Comparison of ENCODE assay signal across 8 cellular contexts in genomic region chr2:207330912-207331311, GRCh38.
DNase-seq lines count a peak whose midpoint lies in the region; ATAC-seq and TF ChIP-seq lines count a peak whose summit lies in the region.

No MANE protein-coding gene starts in this region.

- intact Hi-C loops in posterior cingulate gyrus (cut with DNase I): no loop called here

- H3K9me3 Mint-ChIP-seq in activated naive CD4-positive, alpha-beta T cell treated with anti-CD3 and anti-CD28 coated beads, Interleukin-2, amount 50 U/mL, for 72 hours: peaks cover 0 to 4% of the 10 kb centered on the region in 2 donors

- no peaks in the 10 kb centered on the region for H3K36me3 ChIP-seq in MG63

- H3K36me3 Mint-ChIP-seq in activated naive CD4-positive, alpha-beta T cell treated with anti-CD3 and anti-CD28 coated beads, Interleukin-2, amount 50 U/mL, for 72 hours: peaks cover 0 to 23% of the 10 kb centered on the region in 2 donors

- H3K4me3 ChIP-seq in MG63: no peak overlapping the region

- ATAC-seq in GM18505 (IDR thresholded peaks at IDR 0.05; ENCODE audit: unreplicated experiment) (peak; percentile 64), GM21786 (IDR thresholded peaks at IDR 0.05; ENCODE audit: unreplicated experiment) (peak; percentile 56)
- peak; percentile 88 to 92 for ATAC-seq in activated naive CD4-positive, alpha-beta T cell treated with anti-CD3 and anti-CD28 coated beads, Interleukin-2, amount 50 U/mL, for 72 hours

- peak overlapping the region; percentile 79 to 93 for H3K27ac Mint-ChIP-seq in activated naive CD4-positive, alpha-beta T cell treated with anti-CD3 and anti-CD28 coated beads, Interleukin-2, amount 50 U/mL, for 72 hours

- DNase-seq in MG63: peak; percentile 82
- peak; percentile 59 to 74 for DNase-seq in activated naive CD4-positive, alpha-beta T cell treated with anti-CD3 and anti-CD28 coated beads, Interleukin-2, amount 50 U/mL, for 72 hours (ENCODE audit: low spot score in 2 of 2)
- peak; percentile 86 for DNase-seq in non-pigmented ciliary epithelial cell (ENCODE audit: low read depth)
- no peak for DNase-seq in posterior cingulate gyrus
- DNase-seq in C1 segment of cervical spinal cord (lab: John Stamatoyannopoulos, UW): no peak
- no peak for DNase-seq in GDM1 (lab: John Stamatoyannopoulos, UW)

- TF ChIP-seq POLR2A in GM18505 (IDR thresholded peaks at IDR 0.05; ENCODE audit: borderline replicate concordance, extremely low read depth, insufficient read depth, insufficient read length): no peak

- H3K9me3 ChIP-seq in MG63: no peaks in the 10 kb centered on the region

- H3K27me3 ChIP-seq in MG63: no peaks in the 10 kb centered on the region

Comparison
In these comparisons a context has a peak if more than half of its experiments do, and no peak if none do; other contexts are left out.
1. DNase-seq: peak in MG63 (single experiment), activated naive CD4-positive, alpha-beta T cell treated with anti-CD3 and anti-CD28 coated beads, Interleukin-2, amount 50 U/mL, for 72 hours (2 of 2) and non-pigmented ciliary epithelial cell (single experiment); none in posterior cingulate gyrus (0 of 10), C1 segment of cervical spinal cord (0 of 14) and GDM1 (single experiment).
2. Peak in every context shown above with its lines, with median percentiles within 50 percentile points of each other: ATAC-seq.